In the genomic region with DNA sequence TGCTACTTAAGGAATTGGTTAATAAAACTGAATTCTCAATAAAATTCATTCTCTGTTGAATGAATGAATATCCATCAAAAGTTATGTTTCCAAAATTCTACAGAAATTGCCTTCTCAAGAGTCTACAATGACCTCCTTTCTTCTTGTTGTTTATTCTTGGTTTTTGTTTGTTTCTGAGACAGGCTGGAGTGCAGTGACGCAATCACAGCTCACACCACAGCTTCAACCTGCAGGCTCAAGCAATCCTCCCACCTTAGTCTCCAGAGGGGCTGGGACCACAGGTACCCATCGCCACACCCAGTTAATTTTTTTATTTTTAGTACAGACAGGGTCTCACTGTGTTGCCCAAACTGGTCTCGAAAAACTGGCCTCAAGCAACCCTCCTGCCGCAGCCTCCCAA, we compare ENCODE assay signal across 1 cellular context.
TF ChIP-seq lines count a peak whose summit lies in the region.

No MANE protein-coding gene starts in this region.

TF ChIP-seq in HCT116, 20 proteins besides CTCF, POLR2A, EP300 and RAD21 (continued from another document):
- no peak for TF ChIP-seq EZH2 (IDR thresholded peaks at IDR 0.05)
- TF ChIP-seq FOSL1 (IDR thresholded peaks at IDR 0.05; ENCODE audit: low read depth), result no peak
- no peak for TF ChIP-seq POLR2AphosphoS5 (IDR thresholded peaks at IDR 0.05; ENCODE audit: low read depth, low read length)
- TF ChIP-seq CEBPB (IDR thresholded peaks at IDR 0.05; ENCODE audit: low read depth), result no peak
- TF ChIP-seq, protein P1, sequence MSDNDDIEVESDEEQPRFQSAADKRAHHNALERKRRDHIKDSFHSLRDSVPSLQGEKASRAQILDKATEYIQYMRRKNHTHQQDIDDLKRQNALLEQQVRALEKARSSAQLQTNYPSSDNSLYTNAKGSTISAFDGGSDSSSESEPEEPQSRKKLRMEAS (IDR thresholded peaks at IDR 0.05), result no peak
- no peak for TF ChIP-seq CBX3 (IDR thresholded peaks at IDR 0.05; ENCODE audit: low read depth)
